Comparison of ENCODE assay signal across 20 cellular contexts in the genomic region with DNA sequence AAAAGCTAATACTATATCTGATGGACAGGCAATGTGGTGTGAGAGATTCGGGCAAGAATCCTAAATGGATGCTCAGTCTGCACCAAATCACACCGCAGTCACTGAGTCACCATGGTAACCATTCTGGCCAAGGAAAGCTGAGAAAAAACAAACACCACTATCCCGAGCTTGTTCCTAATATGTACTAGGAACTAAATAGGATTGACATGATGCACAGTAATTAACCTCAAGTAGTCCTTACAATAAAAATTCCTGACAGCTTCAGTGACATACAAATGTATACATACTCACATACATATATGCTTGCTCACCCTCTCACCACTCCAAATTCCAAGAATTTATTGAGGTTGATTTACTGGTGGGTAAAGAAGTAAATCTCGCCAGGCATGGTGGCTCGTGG.
A peak's percentile ranks its signal among the peaks of the same experiment; 100 is the strongest.
DNase-seq lines count a peak whose midpoint lies in the region.
"Had no signal": no experiment of that assay in that cellular context is flagged by ENCODE, and none has a peak within 500 bp of the region (broad histone marks: within the 10 kb centered on the region; RNA-seq: fewer than 3 reads in every experiment).

No MANE protein-coding gene starts in this region.

- no peak overlapping the region for H3K9ac ChIP-seq in adipocyte (ENCODE audit: low read length)

- DNase-seq in AG08396 (ENCODE audit: low spot score) (peak; percentile 33), HS-5 (ENCODE audit: low read depth) (peak; percentile 23), adipocyte (ENCODE audit: low read depth) (peak; percentile 29), glomerular visceral epithelial cell (ENCODE audit: extremely low spot score) (peak; percentile 29), T1000 (lab: John Stamatoyannopoulos, UW) (no peak), NCI-H187 treated with DMSO at 0.1 percent for 48 hours (lab: John Stamatoyannopoulos, UW) (no peak), NCI-H510A treated with DMSO at 0.1 percent for 48 hours (lab: John Stamatoyannopoulos, UW) (no peak)
- no peak for DNase-seq in effector CD4-positive, alpha-beta T cell
- DNase-seq: activated CD4-positive, alpha-beta memory T cell treated with anti-CD3 and anti-CD28 coated beads for 36 hours; activated T-cell treated with anti-CD3 and anti-CD28 coated beads, Interleukin-2, amount 50 U/mL, for 24 hours; central memory CD4-positive, alpha-beta T cell; effector memory CD8-positive, alpha-beta T cell; foreskin keratinocyte; KG1; left lung; NCI-H2029; NCI-H69; right lobe of liver; stimulated activated CD4-positive, alpha-beta T cell treated with anti-CD3 and anti-CD28 coated beads, Interleukin-2, amount 100 ng/mL, for 48 hours; substantia nigra had no signal

- H3K4me1 ChIP-seq in adipocyte (ENCODE audit: control insufficient read depth, insufficient read depth, low read length), result peaks cover 4% of the 10 kb centered on the region
- H3K4me1 ChIP-seq: foreskin keratinocyte, left lung, right lobe of liver had no signal

- no peaks in the 10 kb centered on the region for H3K9me3 ChIP-seq in adipocyte (ENCODE audit: control insufficient read depth, low read length)
- H3K9me3 ChIP-seq: left lung, right lobe of liver had no signal

- no peak overlapping the region for H3K4me3 ChIP-seq in adipocyte (ENCODE audit: low read length)
- H3K4me3 ChIP-seq: left lung, right lobe of liver had no signal

- peaks cover 10% of the 10 kb centered on the region for H3K27me3 ChIP-seq in adipocyte (replicated peaks; ENCODE audit: control insufficient read depth, insufficient read depth, low read length)
- H3K27me3 ChIP-seq: foreskin keratinocyte, right lobe of liver had no signal

- no peaks in the 10 kb centered on the region for H3K36me3 ChIP-seq in adipocyte (ENCODE audit: control insufficient read depth, insufficient read depth, low read length, severe bottlenecking)
- H3K36me3 ChIP-seq: left lung, right lobe of liver had no signal

Comparison
In these comparisons a context has a peak if more than half of its experiments do, and no peak if none do; other contexts are left out.
1. DNase-seq: peak in AG08396 (single experiment), HS-5 (single experiment), adipocyte (single experiment) and glomerular visceral epithelial cell (single experiment); none in effector CD4-positive, alpha-beta T cell (single experiment), T1000 (single experiment), NCI-H187 treated with DMSO at 0.1 percent for 48 hours (single experiment) and NCI-H510A treated with DMSO at 0.1 percent for 48 hours (single experiment).